Comparison of ENCODE assay signal across 21 cellular contexts in the genomic region with DNA sequence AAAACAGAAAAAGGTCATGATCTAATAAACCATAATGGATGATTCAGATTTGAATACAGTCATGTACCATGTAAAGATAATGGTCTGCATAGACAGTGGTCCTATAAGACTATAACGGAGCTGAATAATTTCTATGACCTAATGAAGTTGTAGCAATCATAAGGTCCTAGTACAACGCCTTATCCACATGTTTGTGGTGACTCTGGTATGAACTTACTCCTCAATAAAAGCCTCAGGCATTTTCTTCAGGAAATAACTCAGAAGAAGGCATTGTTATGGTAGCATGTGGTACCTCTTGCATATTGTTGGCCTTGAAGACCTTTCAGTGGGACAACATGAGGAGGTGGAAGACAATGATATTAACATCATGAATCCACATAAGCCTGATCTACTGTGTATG.
"Had no signal": no experiment of that assay in that cellular context is flagged by ENCODE, and none has a peak within 500 bp of the region (broad histone marks: within the 10 kb centered on the region; RNA-seq: fewer than 3 reads in every experiment).

No MANE protein-coding gene starts in this region.

- DNase-seq: activated CD4-positive, alpha-beta T cell treated with anti-CD3 and anti-CD28 coated beads for 1 hour; activated CD4-positive, alpha-beta T cell treated with anti-CD3 and anti-CD28 coated beads, Interleukin-2, amount 50 U/mL, for 48 hours; activated effector memory CD4-positive, alpha-beta T cell treated with Interleukin-2 at 50 U/mL for 16 hours; activated naive CD4-positive, alpha-beta T cell treated with anti-CD3 and anti-CD28 coated beads, Interleukin-2, amount 50 U/mL, for 16 hours; activated T-cell treated with anti-CD3 and anti-CD28 coated beads, Interleukin-2, amount 50 U/mL, for 4 hours; amygdala; caudate nucleus; colonic mucosa; effector CD8-positive, alpha-beta T cell; esophagus squamous epithelium; mucosa of descending colon; naive thymus-derived CD8-positive, alpha-beta T cell; retina; stimulated activated CD4-positive, alpha-beta T cell treated with anti-CD3 and anti-CD28 coated beads, Interleukin-12 subunit alpha, Interleukin-12 subunit beta, amount 100 ng/mL, for 4 hours; stimulated activated CD4-positive, alpha-beta T cell treated with anti-CD3 and anti-CD28 coated beads, Interleukin-2, amount 100 ng/mL, for 24 hours; stomach; testis; upper lobe of right lung had no signal

- H3K4me3 ChIP-seq: colonic mucosa, esophagus squamous epithelium, gastroesophageal sphincter, lung, mucosa of descending colon, stomach, testis, upper lobe of right lung had no signal

- FAIRE-seq: endothelial cell of umbilical vein had no signal
